ENCODE assay signal across 8 cellular contexts in the genomic region with DNA sequence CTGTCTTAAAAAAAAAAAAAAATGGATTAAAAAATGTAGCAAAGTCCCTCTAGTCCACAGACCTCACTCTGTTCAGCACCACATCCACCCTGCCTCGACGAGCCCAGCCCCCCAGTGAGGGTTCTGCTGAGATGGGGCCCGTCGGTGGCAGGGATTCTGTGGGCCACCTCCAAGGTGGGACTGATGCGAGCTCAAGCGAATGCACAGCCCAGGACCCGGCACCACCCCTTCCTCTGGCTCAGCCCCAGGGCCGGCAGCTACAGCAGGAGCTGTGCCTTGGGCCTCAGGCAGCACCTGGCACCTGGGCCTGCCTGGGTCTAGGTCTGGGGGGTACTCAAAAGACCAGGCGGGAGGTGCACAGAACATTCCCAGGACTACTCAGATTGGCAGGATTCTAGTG.
"Had no signal": no experiment of that assay in that cellular context is flagged by ENCODE, and none has a peak within 500 bp of the region (broad histone marks: within the 10 kb centered on the region; RNA-seq: fewer than 3 reads in every experiment).

No MANE protein-coding gene starts in this region.

- H3K27ac ChIP-seq: neural progenitor cell, transverse colon, VCaP had no signal

- H3K27me3 ChIP-seq: neural progenitor cell, transverse colon had no signal

- H3K36me3 ChIP-seq: neural progenitor cell had no signal

- H3K4me3 Mint-ChIP-seq: activated naive CD4-positive, alpha-beta T cell treated with anti-CD3 and anti-CD28 coated beads, Interleukin-2, amount 50 U/mL, for 24 hours; neural progenitor cell; stimulated activated memory B cell treated with anti-CD40 and anti-IgM and Interleukin-4, amounts not matched to agents 10 μg/mL and 1 μg/mL and 100 μg/mL, for 72 hours had no signal

- H3K9me3 Mint-ChIP-seq: activated naive CD4-positive, alpha-beta T cell treated with anti-CD3 and anti-CD28 coated beads, Interleukin-2, amount 50 U/mL, for 24 hours; neural progenitor cell; stimulated activated memory B cell treated with anti-CD40 and anti-IgM and Interleukin-4, amounts not matched to agents 10 μg/mL and 1 μg/mL and 100 μg/mL, for 72 hours had no signal

- DNase-seq: activated CD4-positive, alpha-beta T cell treated with anti-CD3 and anti-CD28 coated beads for 48 hours; activated CD8-positive, alpha-beta memory T cell treated with anti-CD3 and anti-CD28 coated beads for 24 hours; anterior cingulate cortex; transverse colon had no signal

- H3K27ac Mint-ChIP-seq: neural progenitor cell; stimulated activated memory B cell treated with anti-CD40 and anti-IgM and Interleukin-4, amounts not matched to agents 10 μg/mL and 1 μg/mL and 100 μg/mL, for 72 hours had no signal

- H3K27me3 Mint-ChIP-seq: activated naive CD4-positive, alpha-beta T cell treated with anti-CD3 and anti-CD28 coated beads, Interleukin-2, amount 50 U/mL, for 24 hours; stimulated activated memory B cell treated with anti-CD40 and anti-IgM and Interleukin-4, amounts not matched to agents 10 μg/mL and 1 μg/mL and 100 μg/mL, for 72 hours had no signal

- H3K4me1 ChIP-seq: neural progenitor cell, transverse colon had no signal

- H3K4me1 Mint-ChIP-seq: activated naive CD4-positive, alpha-beta T cell treated with anti-CD3 and anti-CD28 coated beads, Interleukin-2, amount 50 U/mL, for 24 hours had no signal

- H3K9me3 ChIP-seq: transverse colon had no signal

- H3K4me3 ChIP-seq: neural progenitor cell, transverse colon had no signal
